Comparison of ENCODE assay signal across 11 cellular contexts in the genomic region with DNA sequence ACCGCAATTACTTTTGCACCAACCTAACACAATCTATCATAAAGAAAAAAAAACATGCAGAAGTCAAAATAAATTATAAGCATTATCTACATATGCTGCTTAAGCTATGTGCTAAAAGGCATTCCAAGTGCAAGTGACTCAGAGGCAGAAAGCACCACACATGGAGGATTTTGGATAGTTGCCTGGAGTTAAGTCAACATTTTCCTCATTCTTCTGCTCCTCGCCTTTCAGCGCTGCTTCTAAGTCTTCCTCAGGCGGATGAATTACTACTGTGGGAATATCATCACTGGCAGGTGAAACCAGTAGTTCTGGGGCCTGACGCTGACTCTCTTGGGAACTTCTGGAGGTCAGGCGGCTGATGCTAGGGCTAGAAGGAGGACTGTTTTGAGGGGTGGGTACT. TPM values are rescaled to one million over a fixed set of nuclear protein-coding genes. Genes with fewer than 3 reads are reported as not detected.
DNase-seq lines count a peak whose midpoint lies in the region; ATAC-seq and TF ChIP-seq lines count a peak whose summit lies in the region.
"Had no signal": no experiment of that assay in that cellular context is flagged by ENCODE, and none has a peak within 500 bp of the region (broad histone marks: within the 10 kb centered on the region; RNA-seq: fewer than 3 reads in every experiment).

No MANE protein-coding gene starts in this region.

- H3K27ac ChIP-seq in endodermal cell (ENCODE audit: low read depth, low read length) (no peak overlapping the region), mesenchymal stem cell (ENCODE audit: low read length, poor library complexity, severe bottlenecking) (peak overlapping the region; percentile 85)
- H3K27ac ChIP-seq: Peyer's patch had no signal

- peak overlapping the region; percentile 79 for H2AK5ac ChIP-seq in mesenchymal stem cell (ENCODE audit: low read length, severe bottlenecking)

- no peak overlapping the region for H2BK15ac ChIP-seq in mesenchymal stem cell (ENCODE audit: low read depth, poor library complexity, severe bottlenecking)

- H3K4me1 Mint-ChIP-seq in endodermal cell = no peaks in the 10 kb centered on the region

- no peak overlapping the region for H2BK12ac ChIP-seq in mesenchymal stem cell (ENCODE audit: low read length in 2 of 2)

- H3K18ac ChIP-seq in mesenchymal stem cell (ENCODE audit: low read depth in 1 of 2, low read length in 2 of 2) = no peak overlapping the region

- no peak overlapping the region for H4K8ac ChIP-seq in mesenchymal stem cell (ENCODE audit: low read length)

- H3K79me1 ChIP-seq in mesenchymal stem cell (replicated peaks; ENCODE audit: low read length, poor library complexity, severe bottlenecking) = peaks cover 9% of the 10 kb centered on the region

- in situ Hi-C loops in ACHN (cut with HindIII; ENCODE audit: low pct_ligation_motif_present, low pct_unique_long_range_greater_than_20kb, low sequenced_read_pairs) = no loop called here

- no peak for TF ChIP-seq CTCF in endodermal cell (conservative IDR thresholded peaks at IDR 0.05)

- H3K4me2 ChIP-seq in mesenchymal stem cell (ENCODE audit: low read length, poor library complexity, severe bottlenecking) = no peak overlapping the region

- DNase-seq in ACHN (peak; percentile 91), LHCN-M2 (ENCODE audit: low read depth) (peak; percentile 96), endodermal cell (no peak), mesenchymal stem cell (peak; percentile 80), NCI-H1092 treated with DMSO at 0.1 percent for 48 hours (lab: John Stamatoyannopoulos, UW) (no peak), NCI-H2107 treated with DMSO at 0.1 percent for 48 hours (lab: John Stamatoyannopoulos, UW; ENCODE audit: unreplicated experiment) (no peak)
- DNase-seq: activated T-cell treated with anti-CD3 and anti-CD28 coated beads, Interleukin-2, amount 50 U/mL, for 4 hours; CD8-positive, alpha-beta memory T cell; Peyer's patch had no signal

- H3K14ac ChIP-seq in mesenchymal stem cell (ENCODE audit: low read length in 2 of 2) = no peak overlapping the region

- no peaks in the 10 kb centered on the region for H3K9me3 Mint-ChIP-seq in endodermal cell
- H3K9me3 Mint-ChIP-seq: activated T-cell treated with anti-CD3 and anti-CD28 coated beads, Interleukin-2, amount 50 U/mL, for 4 hours; CD8-positive, alpha-beta memory T cell had no signal

- no peak overlapping the region for H2BK120ac ChIP-seq in mesenchymal stem cell (ENCODE audit: low read depth, low read length)

- H3K4ac ChIP-seq in mesenchymal stem cell (ENCODE audit: low read depth in 1 of 2, low read length in 2 of 2) = no peak overlapping the region

- no peak overlapping the region for H2BK5ac ChIP-seq in mesenchymal stem cell (ENCODE audit: low read depth, low read length, poor library complexity, severe bottlenecking)

- H3K9ac ChIP-seq in endodermal cell (ENCODE audit: extremely low read depth, low read length, poor library complexity, severe bottlenecking) = no peak overlapping the region
- no peak overlapping the region for H3K9ac ChIP-seq in mesenchymal stem cell (ENCODE audit: low read length)

- no peaks in the 10 kb centered on the region for H3K4me1 ChIP-seq in endodermal cell (ENCODE audit: control insufficient read depth, insufficient read depth, low read length)
- peaks cover 7% of the 10 kb centered on the region for H3K4me1 ChIP-seq in mesenchymal stem cell (ENCODE audit: control insufficient read depth, insufficient read depth, low read depth, low read length)
- H3K4me1 ChIP-seq: Peyer's patch had no signal

- H4K91ac ChIP-seq in mesenchymal stem cell (ENCODE audit: low read length) = no peak overlapping the region

- H3K36me3 Mint-ChIP-seq in endodermal cell (ENCODE audit: low read depth) = peaks cover 54% of the 10 kb centered on the region

- H3K27me3 Mint-ChIP-seq in endodermal cell (ENCODE audit: insufficient read depth) = no peaks in the 10 kb centered on the region
- H3K27me3 Mint-ChIP-seq: CD8-positive, alpha-beta memory T cell had no signal

- H3K27me3 ChIP-seq in endodermal cell (ENCODE audit: control insufficient read depth, insufficient read depth, low read length, poor library complexity, severe bottlenecking) (no peaks in the 10 kb centered on the region), mesenchymal stem cell (ENCODE audit: control insufficient read depth in 1 of 2, insufficient read depth in 1 of 2, low read length in 2 of 2) (no peaks in the 10 kb centered on the region)
- H3K27me3 ChIP-seq: Peyer's patch had no signal

- H3K4me3 ChIP-seq in endodermal cell (ENCODE audit: low read length) (no peak overlapping the region), mesenchymal stem cell (ENCODE audit: insufficient read depth in 1 of 2, low read depth in 1 of 2, low read length in 2 of 2) (no peak overlapping the region)
- H3K4me3 ChIP-seq: Peyer's patch had no signal

- H2AFZ ChIP-seq in mesenchymal stem cell (ENCODE audit: low read depth, low read length) = no peak overlapping the region

- peak overlapping the region; percentile 27 for H3K27ac Mint-ChIP-seq in endodermal cell

- WGBS in endodermal cell (ENCODE audit: insufficient coverage in 1 of 2, insufficient read length in 1 of 2), 2 experiments = 95 to 96% methylated on average over 5 to 6 of the region's 6 CpGs
- 71% methylated on average over 5 of the region's 6 CpGs for WGBS in mesenchymal stem cell

- H3K23ac ChIP-seq in mesenchymal stem cell (ENCODE audit: low read length in 2 of 2) = no peak overlapping the region

- H3K9me3 ChIP-seq in endodermal cell (ENCODE audit: control insufficient read depth, low read length) (no peaks in the 10 kb centered on the region), mesenchymal stem cell (ENCODE audit: control insufficient read depth, low read length) (no peaks in the 10 kb centered on the region)
- H3K9me3 ChIP-seq: Peyer's patch had no signal

- ATAC-seq in GM18517 (IDR thresholded peaks at IDR 0.05; ENCODE audit: unreplicated experiment) (no peak), GM19467 (IDR thresholded peaks at IDR 0.05; ENCODE audit: unreplicated experiment) (no peak)
- ATAC-seq: activated T-cell treated with anti-CD3 and anti-CD28 coated beads, Interleukin-2, amount 50 U/mL, for 4 hours had no signal

- peaks cover 69% of the 10 kb centered on the region for H3K36me3 ChIP-seq in endodermal cell (ENCODE audit: control insufficient read depth, insufficient read depth, low read length)
- H3K36me3 ChIP-seq in mesenchymal stem cell (ENCODE audit: control insufficient read depth in 1 of 2, insufficient read depth in 2 of 2, low read depth in 1 of 2, low read length in 2 of 2) = peaks cover 12 to 96% of the 10 kb centered on the region in 2 experiments

- no peak overlapping the region for H3K4me3 Mint-ChIP-seq in endodermal cell
- H3K4me3 Mint-ChIP-seq: activated T-cell treated with anti-CD3 and anti-CD28 coated beads, Interleukin-2, amount 50 U/mL, for 4 hours; CD8-positive, alpha-beta memory T cell had no signal

RNA-seq across cellular contexts. Expression of a gene that starts 53.1 kb away (rescaled TPM):
- total RNA-seq in LHCN-M2 (2014; rRNA removed) = 58.7 and 62.6 TPM in 2 replicates
- 11.1 TPM for polyA plus RNA-seq in LHCN-M2 (2012)
- total RNA-seq in endodermal cell = 10 to 100 TPM; 58.4 to 83.8 TPM
- 50.7 TPM for polyA plus RNA-seq in endodermal cell (2013, experiment 1 of 2)
- 49.1 TPM for polyA plus RNA-seq in endodermal cell (2013, experiment 2 of 2)
- polyA plus RNA-seq in mesenchymal stem cell (2013, experiment 1 of 2) = 11.7 TPM
- 10.7 TPM for polyA plus RNA-seq in mesenchymal stem cell (2013, experiment 2 of 2)

Comparison
In these comparisons a context has a peak if more than half of its experiments do, and no peak if none do; other contexts are left out.
1. DNase-seq: peak in ACHN (single experiment), LHCN-M2 (single experiment) and mesenchymal stem cell (single experiment); none in endodermal cell (single experiment), NCI-H1092 treated with DMSO at 0.1 percent for 48 hours (single experiment) and NCI-H2107 treated with DMSO at 0.1 percent for 48 hours (single experiment).